Comparison of ENCODE assay signal across 10 cellular contexts in genomic region chr5:135230326-135230925, GRCh38.
DNase-seq lines count a peak whose midpoint lies in the region; ATAC-seq and TF ChIP-seq lines count a peak whose summit lies in the region.
"Had no signal": no experiment of that assay in that cellular context is flagged by ENCODE, and none has a peak within 500 bp of the region (broad histone marks: within the 10 kb centered on the region; RNA-seq: fewer than 3 reads in every experiment).

No MANE protein-coding gene starts in this region.

- H3K79me2 ChIP-seq in mesendoderm (ENCODE audit: control insufficient read depth, insufficient read depth, low read length), result no peaks in the 10 kb centered on the region

- H3K36me3 ChIP-seq in breast epithelium (no peaks in the 10 kb centered on the region), brain microvascular endothelial cell (replicated peaks) (no peaks in the 10 kb centered on the region), left lung (no peaks in the 10 kb centered on the region), upper lobe of right lung (no peaks in the 10 kb centered on the region), mesendoderm (ENCODE audit: control insufficient read depth, insufficient read depth, low read length) (no peaks in the 10 kb centered on the region)

- no peak overlapping the region for H3K27ac Mint-ChIP-seq in MCF 10A (ENCODE audit: low read depth, unreplicated experiment)

- intact Hi-C loops in MCF 10A (cut with micrococcal nuclease) (no loop called here), breast epithelium (cut with DNase I; ENCODE audit: low total_unique reads) (no loop called here), left lung (cut with DNase I) (no loop called here), upper lobe of right lung (cut with DNase I) (no loop called here)

- WGBS in mesendoderm (ENCODE audit: extremely low coverage, insufficient coverage, low lambda C conversion rate), result no CpG with 5 or more reads among the region's 12 CpGs

- H3K4me2 ChIP-seq in mesendoderm (ENCODE audit: low read length), result no peak overlapping the region

- no peaks in the 10 kb centered on the region for H3K36me3 Mint-ChIP-seq in MCF 10A (ENCODE audit: insufficient read depth, unreplicated experiment)

- H3K56ac ChIP-seq in mesendoderm (ENCODE audit: low read length), result no peak overlapping the region

- no peaks in the 10 kb centered on the region for H3K27me3 ChIP-seq in breast epithelium
- H3K27me3 ChIP-seq in brain microvascular endothelial cell (replicated peaks), result no peaks in the 10 kb centered on the region
- no peaks in the 10 kb centered on the region for H3K27me3 ChIP-seq in left lung
- no peaks in the 10 kb centered on the region for H3K27me3 ChIP-seq in upper lobe of right lung
- no peaks in the 10 kb centered on the region for H3K27me3 ChIP-seq in mesendoderm (ENCODE audit: insufficient read depth, low read length, poor library complexity)

- H2BK5ac ChIP-seq in mesendoderm (ENCODE audit: low read length), result no peak overlapping the region

- no peak overlapping the region for H2BK15ac ChIP-seq in mesendoderm (replicated peaks; ENCODE audit: low read depth)

- H3K23ac ChIP-seq in mesendoderm (ENCODE audit: low read length), result no peak overlapping the region

- no peak overlapping the region for H3K4me3 Mint-ChIP-seq in MCF 10A (ENCODE audit: unreplicated experiment)

- no peak overlapping the region for H3K4ac ChIP-seq in mesendoderm (ENCODE audit: low read depth, low read length)

- no peak overlapping the region for H3K18ac ChIP-seq in mesendoderm (ENCODE audit: low read length)

- no TSS peak for BruUV-seq in MCF 10A (replicated peaks; lab: Mats Ljungman, UMichigan)

- no peaks in the 10 kb centered on the region for H3K79me1 ChIP-seq in mesendoderm (ENCODE audit: low read length)

- H4K5ac ChIP-seq in mesendoderm (ENCODE audit: low read length), result no peak overlapping the region

- ATAC-seq in left lung (peak; percentile 86), upper lobe of right lung (peak; percentile 81), GM19328 (IDR thresholded peaks at IDR 0.05; ENCODE audit: unreplicated experiment) (no peak), GM19324 (IDR thresholded peaks at IDR 0.05; ENCODE audit: low FRiP score, unreplicated experiment) (no peak)

- no peaks in the 10 kb centered on the region for H3K4me1 ChIP-seq in breast epithelium
- H3K4me1 ChIP-seq in left lung, result peaks cover 13 to 15% of the 10 kb centered on the region in 2 donors
- H3K4me1 ChIP-seq in upper lobe of right lung, result peaks cover 10% of the 10 kb centered on the region
- no peaks in the 10 kb centered on the region for H3K4me1 ChIP-seq in mesendoderm (ENCODE audit: control insufficient read depth, low read depth, low read length)

- H3K9ac ChIP-seq in mesendoderm (ENCODE audit: low read length), result no peak overlapping the region

- H2AK5ac ChIP-seq in mesendoderm (ENCODE audit: low read length), result no peak overlapping the region

- no peak for TF ChIP-seq POLR2A in breast epithelium (IDR thresholded peaks at IDR 0.05)

- H3K9me3 Mint-ChIP-seq in MCF 10A (ENCODE audit: unreplicated experiment), result no peaks in the 10 kb centered on the region

- H3K4me3 ChIP-seq in breast epithelium, result no peak overlapping the region
- no peak overlapping the region for H3K4me3 ChIP-seq in brain microvascular endothelial cell (ENCODE audit: low read depth, low read length)
- no peak overlapping the region for H3K4me3 ChIP-seq in left lung
- H3K4me3 ChIP-seq in upper lobe of right lung, result no peak overlapping the region
- no peak overlapping the region for H3K4me3 ChIP-seq in mesendoderm (ENCODE audit: low read length)

- no peak overlapping the region for H4K8ac ChIP-seq in mesendoderm (ENCODE audit: low read depth, low read length)

- in situ Hi-C loops in brain microvascular endothelial cell (cut with HindIII; ENCODE audit: low pct_ligation_motif_present, low sequenced_read_pairs), result no loop called here

- DNase-seq in MCF 10A (ENCODE audit: unreplicated experiment) (peak; percentile 92), breast epithelium (ENCODE audit: low spot score in 2 of 2) (no peak), brain microvascular endothelial cell (peak; percentile 66), left lung (peak; percentile 84 to 87), upper lobe of right lung (peak; percentile 83), mesendoderm (no peak)
- DNase-seq: activated T-cell treated with anti-CD3 and anti-CD28 coated beads, Interleukin-2, amount 50 U/mL, for 48 hours; islet precursor cell had no signal

- no peaks in the 10 kb centered on the region for H3K9me3 ChIP-seq in breast epithelium
- H3K9me3 ChIP-seq in left lung, result no peaks in the 10 kb centered on the region
- no peaks in the 10 kb centered on the region for H3K9me3 ChIP-seq in upper lobe of right lung

- H3K27me3 Mint-ChIP-seq in MCF 10A (ENCODE audit: insufficient read depth, unreplicated experiment), result no peaks in the 10 kb centered on the region

- CTCF ChIA-PET in MCF 10A (lab: Yijun Ruan, JAX), result interaction anchor here (1.0 to 1.7 kb wide), 3 partner anchors 13 to 101 kb away, joined by 3 to 5 read pairs (median 3); no protein-coding TSS in a partner anchor

- POLR2A ChIA-PET in MCF 10A (lab: Yijun Ruan, JAX), result interaction anchor here (1.6 to 4.3 kb wide), 2 partner anchors 11 to 16 kb away, joined by 7 to 23 read pairs; no protein-coding TSS in a partner anchor

- no peak for TF ChIP-seq CTCF in MCF 10A (IDR thresholded peaks at IDR 0.05; ENCODE audit: unreplicated experiment)
- TF ChIP-seq CTCF in breast epithelium (IDR thresholded peaks at IDR 0.05), result no peak
- TF ChIP-seq CTCF in brain microvascular endothelial cell (IDR thresholded peaks at IDR 0.05; ENCODE audit: low read depth, low read length, missing control alignments), result no peak
- no peak for TF ChIP-seq CTCF in left lung (IDR thresholded peaks at IDR 0.05)
- no peak for TF ChIP-seq CTCF in upper lobe of right lung (IDR thresholded peaks at IDR 0.05)

- H2BK120ac ChIP-seq in mesendoderm (ENCODE audit: low read depth, low read length), result no peak overlapping the region

- H3K4me1 Mint-ChIP-seq in MCF 10A (ENCODE audit: insufficient read depth, unreplicated experiment), result peaks cover 26% of the 10 kb centered on the region

- H3K27ac ChIP-seq in breast epithelium, result no peak overlapping the region
- H3K27ac ChIP-seq in brain microvascular endothelial cell, result no peak overlapping the region
- peak overlapping the region in 1 of 2 donors; percentile 65 for H3K27ac ChIP-seq in left lung
- H3K27ac ChIP-seq in upper lobe of right lung, result peak overlapping the region; percentile 55
- H3K27ac ChIP-seq in mesendoderm (ENCODE audit: low read depth, low read length), result no peak overlapping the region

Comparison
In these comparisons a context has a peak if more than half of its experiments do, and no peak if none do; other contexts are left out.
1. DNase-seq: peak in MCF 10A (single experiment), brain microvascular endothelial cell (single experiment), left lung (2 of 2) and upper lobe of right lung (single experiment); none in breast epithelium (0 of 2) and mesendoderm (single experiment).
2. ATAC-seq: peak in left lung (single experiment) and upper lobe of right lung (single experiment); none in GM19328 (single experiment) and GM19324 (single experiment).